Comparison of ENCODE assay signal across 21 cellular contexts in the genomic region with DNA sequence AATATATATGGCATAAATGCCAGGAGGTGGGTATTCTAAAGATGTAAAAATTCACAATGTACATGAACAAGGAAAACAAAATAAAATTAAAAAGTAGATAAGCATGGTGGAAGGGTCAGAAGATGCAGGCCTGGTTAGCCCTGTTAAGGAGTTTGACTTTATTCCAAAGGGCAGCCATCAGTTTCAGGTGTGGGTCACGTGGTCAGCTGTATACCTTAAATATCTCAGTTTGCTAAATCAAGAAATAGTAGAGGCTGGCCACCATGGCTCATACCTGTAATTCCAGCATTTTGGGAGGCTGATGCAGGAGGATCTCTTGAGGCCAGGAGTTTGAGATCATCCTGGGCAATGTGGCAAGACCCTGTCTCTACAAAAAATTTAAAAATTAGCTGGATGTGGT. TPM values are rescaled to one million over a fixed set of nuclear protein-coding genes. Genes with fewer than 3 reads are reported as not detected.
DNase-seq lines count a peak whose midpoint lies in the region; ATAC-seq, FAIRE-seq and TF ChIP-seq lines count a peak whose summit lies in the region.
"Had no signal": no experiment of that assay in that cellular context is flagged by ENCODE, and none has a peak within 500 bp of the region (broad histone marks: within the 10 kb centered on the region; RNA-seq: fewer than 3 reads in every experiment).

No MANE protein-coding gene starts in this region.

- H3K79me2 ChIP-seq in ACC112 (ENCODE audit: control insufficient read depth, insufficient read depth, low read length, unreplicated experiment), result no peaks in the 10 kb centered on the region
- no peaks in the 10 kb centered on the region for H3K79me2 ChIP-seq in K562 (ENCODE audit: control insufficient read depth, insufficient read depth, low read length)
- no peaks in the 10 kb centered on the region for H3K79me2 ChIP-seq in mammary epithelial cell (ENCODE audit: insufficient read depth, low read length)

- TF ChIP-seq RAD21 in K562 (CRISPR knock-in tag; conservative IDR thresholded peaks at IDR 0.05 in 1 of 2, IDR thresholded peaks at IDR 0.05 in 1 of 2), result no peak

- POLR2A ChIA-PET in K562 (lab: Yijun Ruan, JAX), result interaction anchor here (0.6 to 1.3 kb wide), 2 partner anchors 9 to 152 kb away, joined by 3 to 4 read pairs; no protein-coding TSS in a partner anchor

- no peak for TF ChIP-seq POLR2A in K562 (conservative IDR thresholded peaks at IDR 0.05)
- no peak for TF ChIP-seq POLR2A in H54 (IDR thresholded peaks at IDR 0.05; ENCODE audit: low read depth, low read length)

- no peaks in the 10 kb centered on the region for H3K4me1 ChIP-seq in ACC112 (ENCODE audit: control insufficient read depth, insufficient read depth, low read length, unreplicated experiment)
- H3K4me1 ChIP-seq in HUES64 (ENCODE audit: insufficient read depth, low read length), result peaks cover 18% of the 10 kb centered on the region
- H3K4me1 ChIP-seq in K562 (replicated peaks in 1 of 2; ENCODE audit: control insufficient read depth in 2 of 2, insufficient read depth in 2 of 2, low read length in 2 of 2), result no peaks in the 10 kb centered on the region
- peaks cover 0 to 7% of the 10 kb centered on the region in 2 experiments for H3K4me1 ChIP-seq in neutrophil (ENCODE audit: control insufficient read depth in 1 of 2, insufficient read depth in 1 of 2, low read depth in 1 of 2, low read length in 1 of 2)
- no peaks in the 10 kb centered on the region for H3K4me1 ChIP-seq in mammary epithelial cell (ENCODE audit: insufficient read depth, low read length)
- H3K4me1 ChIP-seq: A549 had no signal

- in situ Hi-C loops in K562 (cut with MboI) (no loop called here), mammary epithelial cell (cut with MboI; ENCODE audit: low sequenced_read_pairs in 2 of 2) (no loop called here)

- intact Hi-C loops in K562 (cut with micrococcal nuclease), result no loop called here
- intact Hi-C loops in mammary epithelial cell (cut with micrococcal nuclease), result no loop called here

- CTCF ChIA-PET in K562 (lab: Yijun Ruan, JAX; ENCODE audit: low intra/inter-chr PET ratio), result no interaction called here
- CTCF ChIA-PET in mammary epithelial cell (lab: Charles Lee; ENCODE audit: low non-redundant PET), result no interaction called here

- H3K9me3 ChIP-seq in HUES64 (ENCODE audit: insufficient read depth, low read depth, low read length), result peaks cover 16% of the 10 kb centered on the region
- H3K9me3 ChIP-seq in K562 (replicated peaks; ENCODE audit: control insufficient read depth, insufficient read depth, low read depth, low read length), result no peaks in the 10 kb centered on the region
- H3K9me3 ChIP-seq in neutrophil, result no peaks in the 10 kb centered on the region
- no peaks in the 10 kb centered on the region for H3K9me3 ChIP-seq in mammary epithelial cell (replicated peaks; ENCODE audit: insufficient read depth, low read length)
- H3K9me3 ChIP-seq: A549, HAP-1 had no signal

- TF ChIP-seq CTCF in K562 (IDR thresholded peaks at IDR 0.05 in 2 of 3, conservative IDR thresholded peaks at IDR 0.05 in 1 of 3; ENCODE audit: insufficient read depth in 2 of 3, low read depth in 1 of 3, low read length in 3 of 3) (no peak), neutrophil (IDR thresholded peaks at IDR 0.05) (no peak), mammary epithelial cell (conservative IDR thresholded peaks at IDR 0.05 in 1 of 2, IDR thresholded peaks at IDR 0.05 in 1 of 2; ENCODE audit: extremely low read depth in 1 of 2, insufficient read depth in 1 of 2, low read depth in 1 of 2, low read length in 2 of 2) (no peak)

- H4K20me1 ChIP-seq in K562 (replicated peaks; ENCODE audit: control insufficient read depth, insufficient read depth, low read length) (no peaks in the 10 kb centered on the region), mammary epithelial cell (ENCODE audit: insufficient read depth, low read length) (no peaks in the 10 kb centered on the region)
- H4K20me1 ChIP-seq: BLaER1 treated with 17β-estradiol and CSF1 and Interleukin-3, amounts not matched to agents 10 nM and 100 nM had no signal

- H3K4me3 ChIP-seq in ACC112 (ENCODE audit: low read depth, low read length) (no peak overlapping the region), HUES64 (ENCODE audit: low read length) (no peak overlapping the region; the same call in 1 of the 2 replicates), K562 (no peak overlapping the region), neutrophil (ENCODE audit: low read depth in 1 of 2, low read length in 1 of 2) (no peak overlapping the region), mammary epithelial cell (replicated peaks in 1 of 3; ENCODE audit: insufficient read depth in 1 of 3, low read depth in 2 of 3, low read length in 3 of 3) (no peak overlapping the region)
- H3K4me3 ChIP-seq: A549; BLaER1 treated with 17β-estradiol and CSF1 and Interleukin-3, amounts not matched to agents 10 nM and 100 nM; GM23248; HAP-1 had no signal

- H3K36me3 ChIP-seq in ACC112 (ENCODE audit: insufficient read depth, low read length), result no peaks in the 10 kb centered on the region
- H3K36me3 ChIP-seq in HUES64 (ENCODE audit: insufficient read depth, low read length), result no peaks in the 10 kb centered on the region
- no peaks in the 10 kb centered on the region for H3K36me3 ChIP-seq in K562 (ENCODE audit: control insufficient read depth, insufficient read depth, low read length)
- peaks cover 21% of the 10 kb centered on the region for H3K36me3 ChIP-seq in neutrophil
- peaks cover 4% of the 10 kb centered on the region for H3K36me3 ChIP-seq in mammary epithelial cell (ENCODE audit: insufficient read depth, low read length)
- H3K36me3 ChIP-seq: BLaER1 treated with 17β-estradiol and CSF1 and Interleukin-3, amounts not matched to agents 10 nM and 100 nM; HAP-1 had no signal

- dilution Hi-C loops in mammary epithelial cell (cut with HindIII; ENCODE audit: low sequenced_read_pairs), result no loop called here

- no TSS peak for BruUV-seq in K562 (replicated peaks; lab: Mats Ljungman, UMichigan)
- no TSS peak for BruUV-seq in mammary epithelial cell (replicated peaks; lab: Mats Ljungman, UMichigan)

- FAIRE-seq in K562 (lab: Jason Lieb, UNC) (no peak), H54 (lab: Jason Lieb, UNC) (no peak)
- FAIRE-seq: A549, GM19239 had no signal

- no peak for TF ChIP-seq EP300 in K562 (IDR thresholded peaks at IDR 0.05; ENCODE audit: low read length)

- H2AFZ ChIP-seq in ACC112 (ENCODE audit: low read length, unreplicated experiment) (peak overlapping the region; percentile 6), K562 (ENCODE audit: low read depth, low read length) (no peak overlapping the region), mammary epithelial cell (ENCODE audit: low read depth, low read length) (no peak overlapping the region)
- H2AFZ ChIP-seq: GM23248 had no signal

- DNase-seq in K562 (ENCODE audit: extremely low read depth in 1 of 4, low spot score in 3 of 4), result no peak
- no peak for DNase-seq in H54 (ENCODE audit: insufficient read length, low spot score)
- no peak for DNase-seq in NCI-H345 treated with DMSO at 0.1 percent for 48 hours (lab: John Stamatoyannopoulos, UW; ENCODE audit: unreplicated experiment)
- DNase-seq in mammary epithelial cell, result no peak
- DNase-seq: Calu3; CD8-positive, alpha-beta T cell; DMS79 treated with DMSO at 0.1 percent for 48 hours; GF-D8; GM23248; IMR-90; Kasumi-1; KG1 had no signal

- 70% methylated on average over 1 of the region's 1 CpG for WGBS in HUES64
- WGBS in K562 (ENCODE audit: insufficient coverage, low coverage, missing lambda C conversion rate), result 12% methylated on average over 1 of the region's 1 CpG
- 100% methylated on average over 1 of the region's 1 CpG for WGBS in mammary epithelial cell (ENCODE audit: low coverage, missing lambda C conversion rate)

- no peak overlapping the region for H3K4me2 ChIP-seq in K562 (ENCODE audit: insufficient read depth, low read length)
- no peak overlapping the region for H3K4me2 ChIP-seq in mammary epithelial cell (ENCODE audit: insufficient read depth, low read depth, low read length)
- H3K4me2 ChIP-seq: A549; BLaER1 treated with 17β-estradiol and CSF1 and Interleukin-3, amounts not matched to agents 10 nM and 100 nM had no signal

- H3K27ac ChIP-seq in ACC112 (ENCODE audit: low read depth, low read length), result no peak overlapping the region
- H3K27ac ChIP-seq in HUES64 (ENCODE audit: low read depth, low read length), result peak overlapping the region; percentile 90; the same call in 1 of the 2 replicates
- H3K27ac ChIP-seq in K562 (ENCODE audit: extremely low read depth, low read depth, low read length), result no peak overlapping the region
- H3K27ac ChIP-seq in neutrophil, result peak overlapping the region; percentile 20
- H3K27ac ChIP-seq in mammary epithelial cell (ENCODE audit: insufficient read depth, low read depth, low read length), result no peak overlapping the region
- H3K27ac ChIP-seq: 22Rv1; A549; BLaER1 treated with 17β-estradiol and CSF1 and Interleukin-3, amounts not matched to agents 10 nM and 100 nM; GM23248 had no signal

- ATAC-seq in K562, result no peak
- ATAC-seq: A549; CD8-positive, alpha-beta T cell had no signal

- no peaks in the 10 kb centered on the region for H3K9me1 ChIP-seq in K562 (ENCODE audit: control insufficient read depth, insufficient read depth, low read length)

- H3K27me3 ChIP-seq in ACC112 (ENCODE audit: insufficient read depth, low read length), result no peaks in the 10 kb centered on the region
- no peaks in the 10 kb centered on the region for H3K27me3 ChIP-seq in HUES64 (ENCODE audit: insufficient read depth, low read length)
- H3K27me3 ChIP-seq in K562 (ENCODE audit: control insufficient read depth in 2 of 2, insufficient read depth in 2 of 2, low read length in 2 of 2), result peaks cover 5 to 6% of the 10 kb centered on the region in 2 experiments; a peak in 3 of 5 replicates
- no peaks in the 10 kb centered on the region for H3K27me3 ChIP-seq in neutrophil
- H3K27me3 ChIP-seq in mammary epithelial cell (ENCODE audit: insufficient read depth, low read length), result no peaks in the 10 kb centered on the region
- H3K27me3 ChIP-seq: BLaER1 treated with 17β-estradiol and CSF1 and Interleukin-3, amounts not matched to agents 10 nM and 100 nM had no signal

- H3K9ac ChIP-seq in HUES64 (ENCODE audit: low read depth, low read length) (no peak overlapping the region), K562 (ENCODE audit: insufficient read depth in 1 of 2, low read depth in 2 of 2, low read length in 2 of 2) (no peak overlapping the region), mammary epithelial cell (ENCODE audit: insufficient read depth, low read length) (no peak overlapping the region)
- H3K9ac ChIP-seq: BLaER1 treated with 17β-estradiol and CSF1 and Interleukin-3, amounts not matched to agents 10 nM and 100 nM; GM23248 had no signal

RNA-seq across cellular contexts. Expression of gene PINK1, which starts 8.5 kb away (rescaled TPM):
- 20.5 TPM for polyA plus RNA-seq in HUES64 (2013, experiment 1 of 2)
- polyA plus RNA-seq in HUES64 (2013, experiment 2 of 2), result 20.7 TPM
- total RNA-seq in K562 (2011; cell fraction: chromatin; rRNA removed; ENCODE audit: low replicate concordance), result 7.4 and 10.6 TPM in 2 replicates
- 5.8 and 8.2 TPM in 2 replicates for total RNA-seq in K562 (2011; cell fraction: nucleolus; rRNA removed)
- 7.4 and 8.1 TPM in 2 replicates for total RNA-seq in K562 (2011; cell fraction: nucleoplasm; rRNA removed)
- 11.3 and 12.9 TPM in 2 replicates for total RNA-seq in K562 (2014; rRNA removed)
- 5.7 and 6.2 TPM in 2 replicates for total RNA-seq in K562 (2014; rRNA removed; fragmentation: Illumina TruSeq; extraction: Trizol)
- 5.9 and 6.5 TPM in 2 replicates for total RNA-seq in K562 (2015; rRNA removed; fragmentation: Illumina TruSeq; extraction: Trizol)
- total RNA-seq in K562 (2021), result 9.3 and 9.5 TPM in 2 replicates
- polyA plus RNA-seq in K562 (2011; rRNA removed), result 6.8 and 9.3 TPM in 2 replicates
- 8.0 and 11.3 TPM in 2 replicates for polyA plus RNA-seq in K562 (2011; cell fraction: cytosol; rRNA removed)
- 5.3 and 5.6 TPM in 2 replicates for polyA plus RNA-seq in K562 (2011; cell fraction: nucleus; rRNA removed)
- polyA plus RNA-seq in K562 (2012), result 9.1 and 27.2 TPM in 2 replicates
- 7.6 and 9.9 TPM in 2 replicates for polyA plus RNA-seq in K562 (2014; fragmentation: Illumina TruSeq; extraction: Trizol)
- 1 to 10 TPM; 1.5 to 2.2 TPM for polyA plus RNA-seq in K562 (2014; fragmentation: Nextera tagmentation; extraction: Ambion mirVana)
- polyA plus RNA-seq in K562 (2014; rRNA removed), result 10.2 and 10.5 TPM in 2 replicates
- polyA minus RNA-seq in K562 (2011; rRNA and poly(A)+ RNA removed), result 4.9 TPM in 2 replicates
- polyA minus RNA-seq in K562 (2011; cell fraction: cytosol; rRNA and poly(A)+ RNA removed), result 3.1 and 4.2 TPM in 2 replicates
- polyA minus RNA-seq in K562 (2011; cell fraction: nucleus; rRNA and poly(A)+ RNA removed), result 1.5 and 2.2 TPM in 2 replicates
- 10 to 100 TPM; 57.2 to 90.0 TPM for total RNA-seq in mammary epithelial cell
- 55.6 TPM for polyA plus RNA-seq in mammary epithelial cell
- 23.6 TPM for polyA minus RNA-seq in mammary epithelial cell

RNA-seq across cellular contexts. Expression of gene CDA, which starts 35.8 kb away (rescaled TPM):
- polyA plus RNA-seq in HUES64 (2013, experiment 1 of 2), result 15.9 TPM
- polyA plus RNA-seq in HUES64 (2013, experiment 2 of 2), result 19.8 TPM
- total RNA-seq in K562 (2011; cell fraction: chromatin; rRNA removed; ENCODE audit: low replicate concordance), result not detected in 2 replicates
- total RNA-seq in K562 (2011; cell fraction: nucleolus; rRNA removed), result not detected in 2 replicates
- not detected in 2 replicates for total RNA-seq in K562 (2011; cell fraction: nucleoplasm; rRNA removed)
- total RNA-seq in K562 (2014; rRNA removed) (not detected in 2 replicates), K562 (2014; rRNA removed; fragmentation: Illumina TruSeq; extraction: Trizol) (not detected in 2 replicates), K562 (2015; rRNA removed; fragmentation: Illumina TruSeq; extraction: Trizol) (not detected in 2 replicates), K562 (2021) (not detected in 2 replicates), mammary epithelial cell (10 to 100 TPM in 1 of 2 donors, 1 to 10 TPM in 1; 2.8 to 91.5 TPM)
- polyA plus RNA-seq in K562 (2011; rRNA removed) (not detected in 2 replicates), K562 (2014; fragmentation: Illumina TruSeq; extraction: Trizol) (not detected in 2 replicates), K562 (2014; fragmentation: Nextera tagmentation; extraction: Ambion mirVana) (not detected), K562 (2014; rRNA removed) (0.12 TPM in 1 of 2 replicates, not detected in the other), mammary epithelial cell (371 TPM)
- not detected in 2 replicates for polyA plus RNA-seq in K562 (2011; cell fraction: cytosol; rRNA removed)
- not detected in 2 replicates for polyA plus RNA-seq in K562 (2011; cell fraction: nucleus; rRNA removed)
- 0.10 TPM in 1 of 2 replicates, not detected in the other for polyA plus RNA-seq in K562 (2012)
- not detected in 2 replicates for polyA minus RNA-seq in K562 (2011; rRNA and poly(A)+ RNA removed)
- polyA minus RNA-seq in K562 (2011; cell fraction: cytosol; rRNA and poly(A)+ RNA removed), result 1.9 TPM in 1 of 2 replicates, not detected in the other
- not detected in 2 replicates for polyA minus RNA-seq in K562 (2011; cell fraction: nucleus; rRNA and poly(A)+ RNA removed)
- polyA minus RNA-seq in mammary epithelial cell, result 543 TPM
- total RNA-seq: B cell; CD8-positive, alpha-beta T cell had no signal

RNA-seq across cellular contexts. Expression of gene DDOST, which starts 36.5 kb away (rescaled TPM):
- 157 TPM for polyA plus RNA-seq in HUES64 (2013, experiment 1 of 2)
- polyA plus RNA-seq in HUES64 (2013, experiment 2 of 2), result 157 TPM
- total RNA-seq in K562 (2011; cell fraction: chromatin; rRNA removed; ENCODE audit: low replicate concordance), result 175 and 296 TPM in 2 replicates
- total RNA-seq in K562 (2011; cell fraction: nucleolus; rRNA removed), result 446 and 467 TPM in 2 replicates
- total RNA-seq in K562 (2011; cell fraction: nucleoplasm; rRNA removed), result 312 and 382 TPM in 2 replicates
- total RNA-seq in K562 (2014; rRNA removed) (209 and 254 TPM in 2 replicates), K562 (2014; rRNA removed; fragmentation: Illumina TruSeq; extraction: Trizol) (148 and 173 TPM in 2 replicates), K562 (2015; rRNA removed; fragmentation: Illumina TruSeq; extraction: Trizol) (240 and 241 TPM in 2 replicates), K562 (2021) (204 and 214 TPM in 2 replicates), mammary epithelial cell (100 to 1,000 TPM; 181 to 238 TPM)
- polyA plus RNA-seq in K562 (2011; rRNA removed) (260 and 287 TPM in 2 replicates), K562 (2014; fragmentation: Illumina TruSeq; extraction: Trizol) (255 and 267 TPM in 2 replicates), K562 (2014; fragmentation: Nextera tagmentation; extraction: Ambion mirVana) (100 to 1,000 TPM; 185 to 306 TPM), K562 (2014; rRNA removed) (222 and 268 TPM in 2 replicates), mammary epithelial cell (320 TPM)
- 342 and 406 TPM in 2 replicates for polyA plus RNA-seq in K562 (2011; cell fraction: cytosol; rRNA removed)
- 69.7 and 99.0 TPM in 2 replicates for polyA plus RNA-seq in K562 (2011; cell fraction: nucleus; rRNA removed)
- polyA plus RNA-seq in K562 (2012), result 227 and 356 TPM in 2 replicates
- 217 and 219 TPM in 2 replicates for polyA minus RNA-seq in K562 (2011; rRNA and poly(A)+ RNA removed)
- 93.0 and 124 TPM in 2 replicates for polyA minus RNA-seq in K562 (2011; cell fraction: cytosol; rRNA and poly(A)+ RNA removed)
- 35.7 and 64.2 TPM in 2 replicates for polyA minus RNA-seq in K562 (2011; cell fraction: nucleus; rRNA and poly(A)+ RNA removed)
- 162 TPM for polyA minus RNA-seq in mammary epithelial cell

Comparison
In these comparisons a context has a peak if more than half of its experiments do, and no peak if none do; other contexts are left out.
1. H3K27ac ChIP-seq: peak in HUES64 (single experiment) and neutrophil (single experiment); none in ACC112 (single experiment), K562 (single experiment) and mammary epithelial cell (single experiment).
2. RNA of gene PINK1, which starts 8.5 kb away (total RNA-seq): 57.2 to 90.0 TPM in mammary epithelial cell; 5.7 to 12.9 TPM in K562; every median in the first group is over 4 times any median in the second.